ENCODE assay signal across 19 cellular contexts in the genomic region with DNA sequence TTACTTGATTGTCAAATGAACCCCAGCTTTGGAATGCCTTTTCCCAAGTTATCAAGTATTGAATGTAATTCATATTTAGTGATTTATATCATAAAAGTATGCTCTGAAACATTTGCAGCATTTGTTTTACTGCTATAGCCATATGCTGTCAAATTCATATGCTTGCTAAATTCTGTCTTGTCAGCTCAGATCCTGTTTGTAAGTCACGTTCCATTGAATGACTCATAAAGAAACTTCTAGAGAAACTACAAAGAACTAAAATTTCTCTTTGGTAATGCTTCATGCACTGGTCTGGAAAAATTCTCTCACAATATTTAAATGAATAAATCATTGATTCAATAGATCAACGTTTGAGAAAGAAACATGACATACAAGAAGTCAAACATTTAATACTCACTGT.
DNase-seq lines count a peak whose midpoint lies in the region; ATAC-seq, FAIRE-seq and TF ChIP-seq lines count a peak whose summit lies in the region.
"Had no signal": no experiment of that assay in that cellular context is flagged by ENCODE, and none has a peak within 500 bp of the region (broad histone marks: within the 10 kb centered on the region; RNA-seq: fewer than 3 reads in every experiment).

No MANE protein-coding gene starts in this region.

- H3K27ac ChIP-seq in small intestine (ENCODE audit: low read depth in 1 of 2, low read length in 1 of 2), result no peak overlapping the region
- no peak overlapping the region for H3K27ac ChIP-seq in adrenal gland

- 41 to 52% (median 50%) methylated on average over 2 of the region's 2 CpGs for WGBS in small intestine, 3 donors
- 24 to 41% (median 39%) methylated on average over 2 of the region's 2 CpGs for WGBS in adrenal gland, 4 donors

- TF ChIP-seq CTCF in choroid plexus epithelial cell (conservative IDR thresholded peaks at IDR 0.05; ENCODE audit: low read depth, low read length) (no peak), adrenal gland (IDR thresholded peaks at IDR 0.05) (no peak)

- ATAC-seq in GM19463 (IDR thresholded peaks at IDR 0.05; ENCODE audit: unreplicated experiment), result peak; percentile 46
- ATAC-seq: T-cell had no signal

- DNase-seq in HPDE6-E6E7 (ENCODE audit: extremely low spot score) (peak; percentile 2), choroid plexus epithelial cell (ENCODE audit: low read depth) (peak; percentile 33), HUDEP-2 (lab: John Stamatoyannopoulos, UW; ENCODE audit: unreplicated experiment in 76 of 76) (no peak), small intestine (no peak), adrenal gland (no peak)
- no peak for DNase-seq in activated T-cell treated with anti-CD3 and anti-CD28 coated beads, Interleukin-2, amount 50 U/mL, for 24 hours
- DNase-seq: Calu3; CD4-positive, CD25-positive, alpha-beta regulatory T cell; DMS53; HFFc6; KBM-7; NCI-H1417 treated with DMSO at 0.1 percent for 48 hours; NCI-H2029; NCI-H2171; NCI-H748 treated with DMSO at 0.1 percent for 48 hours; T-cell had no signal

- H3K4me1 ChIP-seq in small intestine (ENCODE audit: control insufficient read depth in 2 of 2, insufficient read depth in 1 of 2, low read depth in 1 of 2, low read length in 1 of 2), result no peaks in the 10 kb centered on the region
- H3K4me1 ChIP-seq in adrenal gland (replicated peaks in 1 of 2), result no peaks in the 10 kb centered on the region

- no peaks in the 10 kb centered on the region for H3K9me3 ChIP-seq in small intestine (ENCODE audit: control insufficient read depth, low read depth)
- H3K9me3 ChIP-seq in adrenal gland (replicated peaks in 1 of 3), result no peaks in the 10 kb centered on the region

- FAIRE-seq in small intestine (lab: Jason Lieb, UNC), result no peak
- FAIRE-seq: H1 had no signal

- H3K4me3 ChIP-seq in choroid plexus epithelial cell (ENCODE audit: low read depth, low read length), result no peak overlapping the region
- no peak overlapping the region for H3K4me3 ChIP-seq in small intestine (ENCODE audit: low read depth in 1 of 2, low read length in 2 of 2)
- no peak overlapping the region for H3K4me3 ChIP-seq in adrenal gland

- no peak for TF ChIP-seq POLR2A in adrenal gland (IDR thresholded peaks at IDR 0.05)

- intact Hi-C loops in adrenal gland (cut with DNase I), result no loop called here

- no peak overlapping the region for H3K27ac Mint-ChIP-seq in activated T-cell treated with anti-CD3 and anti-CD28 coated beads, Interleukin-2, amount 50 U/mL, for 24 hours
- H3K27ac Mint-ChIP-seq: B cell; CD4-positive, CD25-positive, alpha-beta regulatory T cell; HFFc6; T-cell had no signal

- H3K36me3 Mint-ChIP-seq in activated T-cell treated with anti-CD3 and anti-CD28 coated beads, Interleukin-2, amount 50 U/mL, for 24 hours (ENCODE audit: low read depth), result no peaks in the 10 kb centered on the region
- H3K36me3 Mint-ChIP-seq: CD4-positive, CD25-positive, alpha-beta regulatory T cell; T-cell had no signal

- no peaks in the 10 kb centered on the region for H3K4me1 Mint-ChIP-seq in activated T-cell treated with anti-CD3 and anti-CD28 coated beads, Interleukin-2, amount 50 U/mL, for 24 hours (ENCODE audit: low read depth)
- H3K4me1 Mint-ChIP-seq: B cell; CD4-positive, CD25-positive, alpha-beta regulatory T cell; T-cell had no signal

- H3K36me3 ChIP-seq in small intestine (ENCODE audit: control insufficient read depth in 2 of 2, insufficient read depth in 2 of 2, low read length in 2 of 2) (no peaks in the 10 kb centered on the region), adrenal gland (replicated peaks in 1 of 2) (no peaks in the 10 kb centered on the region)

- no peaks in the 10 kb centered on the region for H3K27me3 ChIP-seq in small intestine (ENCODE audit: control insufficient read depth in 2 of 2, insufficient read depth in 2 of 2, low read length in 2 of 2)
- no peaks in the 10 kb centered on the region for H3K27me3 ChIP-seq in adrenal gland

- H3K9me3 Mint-ChIP-seq in activated T-cell treated with anti-CD3 and anti-CD28 coated beads, Interleukin-2, amount 50 U/mL, for 24 hours, result no peaks in the 10 kb centered on the region

- H3K4me3 Mint-ChIP-seq in activated T-cell treated with anti-CD3 and anti-CD28 coated beads, Interleukin-2, amount 50 U/mL, for 24 hours, result no peak overlapping the region
- H3K4me3 Mint-ChIP-seq: B cell; CD4-positive, CD25-positive, alpha-beta regulatory T cell; HFFc6; T-cell had no signal

- no peaks in the 10 kb centered on the region for H3K27me3 Mint-ChIP-seq in activated T-cell treated with anti-CD3 and anti-CD28 coated beads, Interleukin-2, amount 50 U/mL, for 24 hours
- H3K27me3 Mint-ChIP-seq: B cell; CD4-positive, CD25-positive, alpha-beta regulatory T cell; T-cell had no signal

Comparison
In these comparisons a context has a peak if more than half of its experiments do, and no peak if none do; other contexts are left out.
1. DNase-seq: peak in HPDE6-E6E7 (single experiment) and choroid plexus epithelial cell (single experiment); none in activated T-cell treated with anti-CD3 and anti-CD28 coated beads, Interleukin-2, amount 50 U/mL, for 24 hours (single experiment), HUDEP-2 (0 of 76), small intestine (single experiment) and adrenal gland (0 of 7).